Comparison of ENCODE assay signal across 7 cellular contexts in genomic region chr7:101602484-101603241, GRCh38. TPM values are rescaled to one million over a fixed set of nuclear protein-coding genes. Genes with fewer than 3 reads are reported as not detected.
DNase-seq lines count a peak whose midpoint lies in the region; ATAC-seq and TF ChIP-seq lines count a peak whose summit lies in the region.

No MANE protein-coding gene starts in this region.

- no peak for TF ChIP-seq POLR2A in heart left ventricle (IDR thresholded peaks at IDR 0.05)

- H3K9me2 ChIP-seq in MM.1S (replicated peaks; ENCODE audit: insufficient read depth, low read length): no peaks in the 10 kb centered on the region
- H3K9me2 ChIP-seq in SU-DHL-6 (replicated peaks; ENCODE audit: insufficient read depth, low read length): no peaks in the 10 kb centered on the region

- TF ChIP-seq CTCF in GM12872 (IDR thresholded peaks at IDR 0.05; ENCODE audit: insufficient read depth, low read depth, low read length) (peak; percentile 91), MM.1S (IDR thresholded peaks at IDR 0.05; ENCODE audit: low read length) (peak; percentile 90), SU-DHL-6 (IDR thresholded peaks at IDR 0.05; ENCODE audit: insufficient read depth, low read length, poor library complexity, severe bottlenecking) (peak; percentile 96), heart left ventricle (IDR thresholded peaks at IDR 0.05) (peak; percentile 77 to 95 (median 89))

- H3K36me3 ChIP-seq in MM.1S (replicated peaks; ENCODE audit: insufficient read depth, low read length) (no peaks in the 10 kb centered on the region), SU-DHL-6 (ENCODE audit: low read length) (no peaks in the 10 kb centered on the region), heart left ventricle (no peaks in the 10 kb centered on the region)

- H3K79me2 ChIP-seq in MM.1S (ENCODE audit: low read length) (no peaks in the 10 kb centered on the region), SU-DHL-6 (ENCODE audit: insufficient read depth, low read length) (no peaks in the 10 kb centered on the region)

- DNase-seq in MM.1S: peak; percentile 61
- peak; percentile 54 for DNase-seq in activated naive CD8-positive, alpha-beta T cell treated with anti-CD3 and anti-CD28 coated beads, Interleukin-2, amount 50 U/mL, for 16 hours (ENCODE audit: low read depth, low spot score)
- peak; percentile 71 to 87 (median 75) for DNase-seq in heart left ventricle
- peak; percentile 27 for DNase-seq in putamen (ENCODE audit: low spot score)

- H3K4me1 ChIP-seq in MM.1S (ENCODE audit: low read length) (no peaks in the 10 kb centered on the region), heart left ventricle (peaks cover 0 to 8% (median 0%) of the 10 kb centered on the region in 12 donors)

- 0 out of 2 replicates have a peak overlapping the region, but pooled peaks have one; percentile 12 for H2AFZ ChIP-seq in MM.1S (ENCODE audit: low read length)
- no peak overlapping the region for H2AFZ ChIP-seq in SU-DHL-6 (ENCODE audit: low read depth, low read length, severe bottlenecking)

- H3K27ac ChIP-seq in MM.1S (ENCODE audit: low read length) (no peak overlapping the region), SU-DHL-6 (ENCODE audit: low read depth, low read length) (no peak overlapping the region), heart left ventricle (no peak overlapping the region)

- no peaks in the 10 kb centered on the region for H3K9me3 ChIP-seq in MM.1S (replicated peaks; ENCODE audit: insufficient read depth, low read length)
- H3K9me3 ChIP-seq in SU-DHL-6 (ENCODE audit: insufficient read depth, low read length): no peaks in the 10 kb centered on the region
- no peaks in the 10 kb centered on the region for H3K9me3 ChIP-seq in heart left ventricle

- WGBS in heart left ventricle, 4 donors: 27 to 36% (median 34%) methylated on average over 17 to 25 of the region's 25 CpGs

- H3K9ac ChIP-seq in MM.1S (ENCODE audit: low read length): no peak overlapping the region
- H3K9ac ChIP-seq in SU-DHL-6 (ENCODE audit: low read length): no peak overlapping the region

- H3K4me3 ChIP-seq in MM.1S (ENCODE audit: low read length) (no peak overlapping the region), SU-DHL-6 (ENCODE audit: insufficient read depth, low read length, poor library complexity, severe bottlenecking) (no peak overlapping the region), heart left ventricle (no peak overlapping the region)

- no peaks in the 10 kb centered on the region; the same call in 1 of the 2 replicates for H3K27me3 ChIP-seq in MM.1S (replicated peaks; ENCODE audit: insufficient read depth, low read length)
- no peaks in the 10 kb centered on the region for H3K27me3 ChIP-seq in SU-DHL-6 (ENCODE audit: low read length)
- peaks cover 0 to 6% (median 0%) of the 10 kb centered on the region in 9 donors for H3K27me3 ChIP-seq in heart left ventricle

- H4K20me1 ChIP-seq in MM.1S (ENCODE audit: insufficient read depth, low read length) (no peaks in the 10 kb centered on the region), SU-DHL-6 (ENCODE audit: low read depth, low read length) (no peaks in the 10 kb centered on the region)

- H3F3A ChIP-seq in MM.1S (ENCODE audit: insufficient read depth, low read length) (no peaks in the 10 kb centered on the region), SU-DHL-6 (ENCODE audit: insufficient read depth) (no peaks in the 10 kb centered on the region)

- H3K4me2 ChIP-seq in MM.1S (ENCODE audit: low read depth, low read length): peak overlapping the region; percentile 48; the same call in 1 of the 2 replicates
- H3K4me2 ChIP-seq in SU-DHL-6 (ENCODE audit: low read depth, low read length, poor library complexity, severe bottlenecking): no peak overlapping the region

- intact Hi-C loops in heart left ventricle (cut with DNase I): loop anchor here (1.0 to 10.0 kb wide), 13 partner anchors 72 to 672 kb away; partner anchors contain the start of gene CUX1 (in 3 of the 10)

- ATAC-seq in heart left ventricle: peak; percentile 75 to 95 (median 84)
- no peak for ATAC-seq in HG03108 (IDR thresholded peaks at IDR 0.05; ENCODE audit: unreplicated experiment)

RNA-seq across cellular contexts. Expression of gene MYL10, which starts 26.4 kb away (rescaled TPM):
- not detected for total RNA-seq in heart left ventricle
- polyA plus RNA-seq in heart left ventricle: not detected
